In the genomic region with DNA sequence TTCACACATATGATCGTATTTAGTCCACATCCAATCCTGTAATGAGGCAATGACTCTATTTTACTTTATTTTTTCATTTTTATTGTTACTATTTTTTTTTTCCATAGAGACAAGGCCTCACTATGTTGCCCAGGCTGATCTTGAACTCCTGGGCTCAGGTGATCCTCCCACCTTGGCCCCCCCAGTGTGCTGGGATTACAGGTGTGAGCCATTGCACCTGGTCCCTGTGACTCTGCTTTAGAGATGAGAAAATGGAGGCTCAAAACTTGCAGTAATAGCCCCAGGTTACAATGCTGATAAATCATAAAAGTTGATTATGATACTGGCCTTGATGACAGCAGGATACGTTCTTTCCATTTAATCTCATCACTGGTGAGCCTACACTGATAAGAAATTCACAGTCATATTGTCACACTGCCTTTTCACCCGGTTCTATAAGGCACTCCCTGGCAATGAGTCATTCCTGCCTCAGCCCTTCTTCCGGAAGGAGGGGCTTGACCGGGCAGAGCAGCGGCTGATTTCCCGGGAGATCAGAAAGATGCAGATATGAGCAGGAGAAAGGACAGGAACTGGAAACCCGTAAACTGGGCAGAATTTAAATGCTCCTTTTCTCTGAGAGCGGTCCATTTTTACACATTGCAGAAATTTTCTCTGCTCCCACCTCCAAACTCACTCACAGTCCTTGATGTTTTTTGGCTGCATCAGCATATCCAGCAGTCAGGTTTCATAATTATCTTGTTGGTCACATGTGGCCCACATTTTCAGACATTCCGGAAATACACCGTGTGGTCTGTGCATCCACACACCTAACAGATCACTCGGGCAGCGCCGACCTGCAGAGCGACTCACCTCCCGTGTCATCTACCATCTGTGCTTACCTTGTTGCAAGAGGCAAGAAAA, we compare ENCODE assay signal across 11 cellular contexts.
A peak's percentile ranks its signal among the peaks of the same experiment; 100 is the strongest.
DNase-seq lines count a peak whose midpoint lies in the region; ATAC-seq, FAIRE-seq and TF ChIP-seq lines count a peak whose summit lies in the region.
"Had no signal": no experiment of that assay in that cellular context is flagged by ENCODE, and none has a peak within 500 bp of the region (broad histone marks: within the 10 kb centered on the region; RNA-seq: fewer than 3 reads in every experiment).

No MANE protein-coding gene starts in this region.

- no peak overlapping the region for H3K4me3 Mint-ChIP-seq in natural killer cell treated with Interleukin-12 subunit alpha and Interleukin-12 subunit beta and Interleukin-15 and Interleukin-18, amount 100 ng/mL, for 72 hours
- no peak overlapping the region for H3K4me3 Mint-ChIP-seq in naive thymus-derived CD8-positive, alpha-beta T cell

- peak in 3 of 4 donors; percentile 61 to 90 (median 84) for ATAC-seq in pancreas
- no peak for ATAC-seq in natural killer cell treated with Interleukin-12 subunit alpha and Interleukin-12 subunit beta and Interleukin-15 and Interleukin-18, amount 100 ng/mL, for 72 hours
- ATAC-seq in naive thymus-derived CD8-positive, alpha-beta T cell: no peak

- H3K4me3 ChIP-seq in H7 (ENCODE audit: insufficient read depth, low read depth, low read length): no peak overlapping the region
- peak overlapping the region; percentile 47 for H3K4me3 ChIP-seq in PC-9
- no peak overlapping the region for H3K4me3 ChIP-seq in esophagus (ENCODE audit: low read depth in 1 of 2, low read length in 2 of 2)
- no peak overlapping the region for H3K4me3 ChIP-seq in pancreas
- H3K4me3 ChIP-seq in testis: no peak overlapping the region
- H3K4me3 ChIP-seq: ovary, upper lobe of left lung had no signal

- peaks cover 40% of the 10 kb centered on the region for H3K4me1 ChIP-seq in PC-9 (replicated peaks; ENCODE audit: insufficient read depth)
- no peaks in the 10 kb centered on the region for H3K4me1 ChIP-seq in esophagus (ENCODE audit: control insufficient read depth in 2 of 2, insufficient read depth in 2 of 2, low read length in 1 of 2)
- H3K4me1 ChIP-seq in pancreas: no peaks in the 10 kb centered on the region
- no peaks in the 10 kb centered on the region for H3K4me1 ChIP-seq in testis
- H3K4me1 ChIP-seq: upper lobe of left lung had no signal

- DNase-seq in H7 (peak; percentile 16), PC-9 (peak; percentile 79 to 98), pancreas (peak in 2 of 6 donors; percentile 3 to 15), testis (no peak), GM03348 (ENCODE audit: low spot score) (no peak)
- no peak for DNase-seq in natural killer cell treated with Interleukin-12 subunit alpha and Interleukin-12 subunit beta and Interleukin-15 and Interleukin-18, amount 100 ng/mL, for 72 hours (ENCODE audit: low spot score)
- DNase-seq in naive thymus-derived CD8-positive, alpha-beta T cell: no peak
- DNase-seq: ovary, T-helper 2 cell had no signal

- H3K27me3 ChIP-seq in H7 (ENCODE audit: control insufficient read depth, insufficient read depth, low read length) (no peaks in the 10 kb centered on the region; the same call in 1 of the 2 replicates), PC-9 (ENCODE audit: insufficient read depth, low read depth) (no peaks in the 10 kb centered on the region), esophagus (ENCODE audit: control insufficient read depth in 1 of 2, insufficient read depth in 2 of 2, low read length in 2 of 2) (no peaks in the 10 kb centered on the region), pancreas (no peaks in the 10 kb centered on the region), testis (no peaks in the 10 kb centered on the region)
- H3K27me3 ChIP-seq: ovary, upper lobe of left lung had no signal

- H3K27me3 Mint-ChIP-seq in natural killer cell treated with Interleukin-12 subunit alpha and Interleukin-12 subunit beta and Interleukin-15 and Interleukin-18, amount 100 ng/mL, for 72 hours: no peaks in the 10 kb centered on the region
- peaks cover 0 to 17% (median 8%) of the 10 kb centered on the region in 5 donors for H3K27me3 Mint-ChIP-seq in naive thymus-derived CD8-positive, alpha-beta T cell

- no TSS peak for BruUV-seq in PC-9 (replicated peaks; lab: Mats Ljungman, UMichigan)

- no peak for TF ChIP-seq CTCF in PC-9 (conservative IDR thresholded peaks at IDR 0.05)
- TF ChIP-seq CTCF in pancreas (IDR thresholded peaks at IDR 0.05): no peak
- no peak for TF ChIP-seq CTCF in testis (IDR thresholded peaks at IDR 0.05)

- H3K9me2 ChIP-seq in PC-9 (ENCODE audit: insufficient read depth): no peaks in the 10 kb centered on the region

- peak overlapping the region; percentile 82 for H3K4me2 ChIP-seq in PC-9

- no peaks in the 10 kb centered on the region for H4K20me1 ChIP-seq in PC-9 (ENCODE audit: insufficient read depth)

- H3K27ac ChIP-seq in PC-9 (peak overlapping the region; percentile 99), esophagus (ENCODE audit: low read depth in 2 of 2, low read length in 1 of 2) (peak overlapping the region; percentile 54 to 80), pancreas (no peak overlapping the region), testis (no peak overlapping the region)
- H3K27ac ChIP-seq: ovary, upper lobe of left lung had no signal

- TF ChIP-seq POLR2A in testis (IDR thresholded peaks at IDR 0.05): no peak

- WGBS in esophagus, 2 donors: 56 to 59% methylated on average over 16 of the region's 16 CpGs
- WGBS in pancreas, 2 donors: 69 to 74% methylated on average over 16 of the region's 16 CpGs
- 69 to 74% methylated on average over 16 of the region's 16 CpGs for WGBS in testis, 2 donors

- POLR2A ChIA-PET in PC-9 (lab: Charles Lee; ENCODE audit: unreplicated experiment): no interaction called here
- POLR2A ChIA-PET in naive thymus-derived CD8-positive, alpha-beta T cell (lab: Charles Lee): no interaction called here

- peak; percentile 56 for FAIRE-seq in pancreas (lab: Jason Lieb, UNC)

- H2AFZ ChIP-seq in PC-9: peak overlapping the region; percentile 57

- CTCF ChIA-PET in PC-9 (lab: Charles Lee): no interaction called here

- H3K27ac Mint-ChIP-seq in natural killer cell treated with Interleukin-12 subunit alpha and Interleukin-12 subunit beta and Interleukin-15 and Interleukin-18, amount 100 ng/mL, for 72 hours: no peak overlapping the region
- H3K27ac Mint-ChIP-seq in naive thymus-derived CD8-positive, alpha-beta T cell: no peak overlapping the region

- peaks cover 12% of the 10 kb centered on the region for H3K9me3 Mint-ChIP-seq in natural killer cell treated with Interleukin-12 subunit alpha and Interleukin-12 subunit beta and Interleukin-15 and Interleukin-18, amount 100 ng/mL, for 72 hours
- peaks cover 0 to 13% (median 0%) of the 10 kb centered on the region in 9 donors for H3K9me3 Mint-ChIP-seq in naive thymus-derived CD8-positive, alpha-beta T cell

- H3K9me3 ChIP-seq in PC-9 (ENCODE audit: insufficient read depth, low read depth) (peaks cover 8% of the 10 kb centered on the region), esophagus (ENCODE audit: control insufficient read depth in 2 of 2, insufficient read depth in 1 of 2, low read depth in 1 of 2, low read length in 1 of 2) (peaks cover 0 to 2% of the 10 kb centered on the region in 2 donors), pancreas (no peaks in the 10 kb centered on the region), testis (no peaks in the 10 kb centered on the region)
- H3K9me3 ChIP-seq: ovary, upper lobe of left lung had no signal

- H3K36me3 ChIP-seq in H7 (replicated peaks; ENCODE audit: control insufficient read depth, insufficient read depth, low read length): no peaks in the 10 kb centered on the region
- H3K36me3 ChIP-seq in PC-9 (ENCODE audit: low read depth): no peaks in the 10 kb centered on the region
- no peaks in the 10 kb centered on the region for H3K36me3 ChIP-seq in esophagus (ENCODE audit: control insufficient read depth in 2 of 2, insufficient read depth in 2 of 2, low read length in 1 of 2)
- H3K36me3 ChIP-seq in pancreas: no peaks in the 10 kb centered on the region
- no peaks in the 10 kb centered on the region for H3K36me3 ChIP-seq in testis (ENCODE audit: low read depth, missing control alignments)
- H3K36me3 ChIP-seq: ovary, upper lobe of left lung had no signal

- no peaks in the 10 kb centered on the region for H3K79me2 ChIP-seq in PC-9 (ENCODE audit: low read depth)

- no peaks in the 10 kb centered on the region for H3K36me3 Mint-ChIP-seq in natural killer cell treated with Interleukin-12 subunit alpha and Interleukin-12 subunit beta and Interleukin-15 and Interleukin-18, amount 100 ng/mL, for 72 hours
- no peaks in the 10 kb centered on the region for H3K36me3 Mint-ChIP-seq in naive thymus-derived CD8-positive, alpha-beta T cell

- no peaks in the 10 kb centered on the region for H3K4me1 Mint-ChIP-seq in natural killer cell treated with Interleukin-12 subunit alpha and Interleukin-12 subunit beta and Interleukin-15 and Interleukin-18, amount 100 ng/mL, for 72 hours (ENCODE audit: low read depth in 2 of 2)
- no peaks in the 10 kb centered on the region for H3K4me1 Mint-ChIP-seq in naive thymus-derived CD8-positive, alpha-beta T cell

- H3F3A ChIP-seq in PC-9 (ENCODE audit: insufficient read depth, low read depth): peaks cover 34% of the 10 kb centered on the region

- intact Hi-C loops in PC-9 (cut with micrococcal nuclease; ENCODE audit: unreplicated experiment): loop anchor here (1.0 to 2.0 kb wide), 7 partner anchors 145 to 613 kb away; no protein-coding TSS in a partner anchor
- intact Hi-C loops in pancreas (cut with DNase I): no loop called here
- intact Hi-C loops in testis (cut with DNase I; ENCODE audit: low total_unique reads): no loop called here

Comparison
In these comparisons a context has a peak if more than half of its experiments do, and no peak if none do; other contexts are left out.
1. DNase-seq: peak in H7 (single experiment) and PC-9 (2 of 2); none in testis (single experiment), GM03348 (single experiment), natural killer cell treated with Interleukin-12 subunit alpha and Interleukin-12 subunit beta and Interleukin-15 and Interleukin-18, amount 100 ng/mL, for 72 hours (single experiment) and naive thymus-derived CD8-positive, alpha-beta T cell (0 of 10).
2. H3K27ac ChIP-seq: peak in PC-9 (single experiment) and esophagus (2 of 2); none in pancreas (0 of 4) and testis (0 of 2).
3. ATAC-seq: peak in pancreas (3 of 4); none in natural killer cell treated with Interleukin-12 subunit alpha and Interleukin-12 subunit beta and Interleukin-15 and Interleukin-18, amount 100 ng/mL, for 72 hours (0 of 2) and naive thymus-derived CD8-positive, alpha-beta T cell (0 of 2).